9 cellular contexts compared by ENCODE assay signal in genomic region chr1:156752843-156753486, GRCh38. TPM values are rescaled to one million over a fixed set of nuclear protein-coding genes. Genes with fewer than 3 reads are reported as not detected.
DNase-seq lines count a peak whose midpoint lies in the region; ATAC-seq and TF ChIP-seq lines count a peak whose summit lies in the region.
"Had no signal": no experiment of that assay in that cellular context is flagged by ENCODE, and none has a peak within 500 bp of the region (broad histone marks: within the 10 kb centered on the region; RNA-seq: fewer than 3 reads in every experiment).

No MANE protein-coding gene starts in this region.

- TF ChIP-seq CTCF in fibroblast of mammary gland (conservative IDR thresholded peaks at IDR 0.05; ENCODE audit: control insufficient read depth, insufficient read depth, low read depth, low read length) (no peak), retinal pigment epithelial cell (conservative IDR thresholded peaks at IDR 0.05; ENCODE audit: low read depth, low read length) (no peak)

- ATAC-seq in HG02798 (IDR thresholded peaks at IDR 0.05; ENCODE audit: poor library complexity, unreplicated experiment) = no peak

- H3K27ac ChIP-seq in SJSA1 = peak overlapping the region; percentile 80; the same call in 1 of the 2 replicates

- H3K36me3 ChIP-seq in H7 (replicated peaks; ENCODE audit: control insufficient read depth, insufficient read depth, low read length) (no peaks in the 10 kb centered on the region), SJSA1 (peaks cover 35% of the 10 kb centered on the region)
- H3K36me3 ChIP-seq: vagina had no signal

- H3K9me3 ChIP-seq in SJSA1 (replicated peaks) = no peaks in the 10 kb centered on the region
- H3K9me3 ChIP-seq: vagina had no signal

- DNase-seq in H7 (peak; percentile 9), SJSA1 (ENCODE audit: low read depth in 1 of 2, low spot score in 2 of 2) (no peak), fibroblast of mammary gland (ENCODE audit: low read depth) (no peak), retinal pigment epithelial cell (ENCODE audit: low read depth) (no peak), NCI-H146 (lab: John Stamatoyannopoulos, UW) (no peak), 8988T (no peak)
- no peak for DNase-seq in stimulated activated CD4-positive, alpha-beta T cell treated with anti-CD3 and anti-CD28 coated beads, Interleukin-4, amount 100 ng/mL, for 1 hour

- no peaks in the 10 kb centered on the region for H3K27me3 ChIP-seq in H7 (ENCODE audit: control insufficient read depth, insufficient read depth, low read length)
- no peaks in the 10 kb centered on the region for H3K27me3 ChIP-seq in SJSA1 (replicated peaks)
- H3K27me3 ChIP-seq: vagina had no signal

- H3K4me1 ChIP-seq in SJSA1 (replicated peaks) = peaks cover 27% of the 10 kb centered on the region

- H3K4me3 ChIP-seq in H7 (ENCODE audit: insufficient read depth, low read depth, low read length) (peak overlapping the region; percentile 99; the same call in 1 of the 2 replicates), SJSA1 (peak overlapping the region; percentile 82), fibroblast of mammary gland (ENCODE audit: control insufficient read depth, low read depth, low read length) (peak overlapping the region; percentile 92), retinal pigment epithelial cell (ENCODE audit: low read length) (peak overlapping the region; percentile 93)

RNA-seq across cellular contexts. Expression of gene HDGF, which starts 1.5 kb away (rescaled TPM):
- total RNA-seq in H7 (2014; rRNA removed; shearing (Covaris generic)) = 408 and 515 TPM in 2 replicates
- 324 and 387 TPM in 2 replicates for total RNA-seq in SJSA1 (2014; rRNA removed; shearing (Covaris generic))

RNA-seq across cellular contexts. Expression of gene MRPL24, which starts 12.1 kb away (rescaled TPM):
- total RNA-seq in H7 (2014; rRNA removed; shearing (Covaris generic)) = 92.1 and 105 TPM in 2 replicates
- total RNA-seq in SJSA1 (2014; rRNA removed; shearing (Covaris generic)) = 70.0 and 126 TPM in 2 replicates

RNA-seq across cellular contexts. Expression of gene PRCC, which starts 14.4 kb away (rescaled TPM):
- 90.6 and 107 TPM in 2 replicates for total RNA-seq in H7 (2014; rRNA removed; shearing (Covaris generic))
- total RNA-seq in SJSA1 (2014; rRNA removed; shearing (Covaris generic)) = 36.9 and 37.3 TPM in 2 replicates

RNA-seq across cellular contexts. Expression of gene ISG20L2, which starts 24.4 kb away (rescaled TPM):
- total RNA-seq in H7 (2014; rRNA removed; shearing (Covaris generic)) = 55.2 and 56.4 TPM in 2 replicates
- total RNA-seq in SJSA1 (2014; rRNA removed; shearing (Covaris generic)) = 13.8 and 21.5 TPM in 2 replicates

RNA-seq across cellular contexts. Expression of gene METTL25B, which starts 24.7 kb away (rescaled TPM):
- total RNA-seq in H7 (2014; rRNA removed; shearing (Covaris generic)) = 25.7 and 33.1 TPM in 2 replicates
- total RNA-seq in SJSA1 (2014; rRNA removed; shearing (Covaris generic)) = 6.4 and 6.5 TPM in 2 replicates
